Comparison of ENCODE assay signal across 8 cellular contexts in the genomic region with DNA sequence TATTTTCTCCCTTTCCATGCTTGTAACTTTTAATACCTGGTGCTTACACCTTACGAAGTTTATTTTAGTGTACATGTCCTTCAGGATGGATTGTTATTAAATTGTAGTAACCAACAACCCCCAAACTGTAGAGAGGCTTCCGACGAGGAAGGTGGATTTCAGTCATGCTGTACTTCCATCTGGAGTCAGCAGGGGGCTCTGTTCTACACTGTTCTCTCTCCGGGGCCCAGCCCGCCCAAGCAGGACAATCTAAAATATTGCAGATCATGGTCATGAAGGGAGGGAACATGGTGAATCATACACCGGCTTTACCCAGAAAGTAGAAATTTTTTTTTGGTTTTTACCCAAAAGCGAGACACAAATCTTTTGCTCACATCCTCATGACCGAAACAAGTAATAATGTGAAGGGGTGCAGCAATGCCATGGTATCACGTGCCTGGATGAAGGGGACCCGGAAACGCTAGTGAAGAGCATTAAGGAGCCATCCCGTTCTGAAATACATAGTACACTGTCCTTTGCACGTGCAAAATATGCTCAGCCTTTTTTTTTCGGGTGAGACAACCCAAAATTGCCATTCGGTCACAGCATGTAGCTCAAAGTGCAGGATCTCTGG.
DNase-seq lines count a peak whose midpoint lies in the region; ATAC-seq, FAIRE-seq and TF ChIP-seq lines count a peak whose summit lies in the region.

No MANE protein-coding gene starts in this region.

- CTCF ChIA-PET in HepG2 (lab: Yijun Ruan, JAX; ENCODE audit: low intra/inter-chr PET ratio, low total read pairs), result interaction anchor here (2.3 kb wide), 1 partner anchor 886 kb away, joined by 33 read pairs; no protein-coding TSS in a partner anchor

- H4K20me1 ChIP-seq in HepG2 (ENCODE audit: insufficient read depth, low read length), result no peaks in the 10 kb centered on the region

- no peak overlapping the region for H3K4me2 ChIP-seq in HepG2 (ENCODE audit: low read depth, low read length)

- no peaks in the 10 kb centered on the region for H3K27me3 ChIP-seq in HepG2 (ENCODE audit: control insufficient read depth in 1 of 2, insufficient read depth in 2 of 2, low read length in 2 of 2)

- BruUV-seq in HepG2 (replicated peaks; lab: Mats Ljungman, UMichigan), result no TSS peak

- no peaks in the 10 kb centered on the region for H3K9me3 ChIP-seq in HepG2 (ENCODE audit: low read length)

- peak; percentile 80 for FAIRE-seq in HepG2 (lab: Jason Lieb, UNC)

- no peak overlapping the region for H3K27ac ChIP-seq in coronary artery
- no peak overlapping the region for H3K27ac ChIP-seq in HepG2 (ENCODE audit: extremely low read length, insufficient read depth, low read length)

- H3K36me3 ChIP-seq in HepG2 (replicated peaks in 1 of 2; ENCODE audit: control insufficient read depth in 1 of 2, insufficient read depth in 2 of 2, low read length in 2 of 2), result no peaks in the 10 kb centered on the region

- H2AFZ ChIP-seq in HepG2 (ENCODE audit: low read length), result no peak overlapping the region

- intact Hi-C loops in HepG2 (cut with micrococcal nuclease; ENCODE audit: unreplicated experiment), result loop anchor here (1.0 to 5.0 kb wide), 3 partner anchors 886 to 1282 kb away; no protein-coding TSS in a partner anchor

- TF ChIP-seq EP300 in HepG2 (IDR thresholded peaks at IDR 0.05; ENCODE audit: low read depth in 2 of 2, low read length in 2 of 2) (no peak), HepG2 (CRISPR knock-in tag; IDR thresholded peaks at IDR 0.05; ENCODE audit: borderline replicate concordance) (no peak)

- TF ChIP-seq CTCF in NB4 (IDR thresholded peaks at IDR 0.05; ENCODE audit: low read depth, low read length) (peak; percentile 85), coronary artery (IDR thresholded peaks at IDR 0.05) (peak; percentile 67), HepG2 (CRISPR knock-in tag; IDR thresholded peaks at IDR 0.05) (peak; percentile 84)

- ATAC-seq in HG02588 (IDR thresholded peaks at IDR 0.05; ENCODE audit: unreplicated experiment), result peak; percentile 85
- peak; percentile 94 for ATAC-seq in HepG2

- DNase-seq in NCI-H1105 (lab: John Stamatoyannopoulos, UW) (peak; percentile 3), NCI-H1105 treated with DMSO at 0.1 percent for 48 hours (lab: John Stamatoyannopoulos, UW) (no peak), NB4 (ENCODE audit: low read depth) (peak; percentile 60), coronary artery (ENCODE audit: low spot score) (no peak), HepG2 (ENCODE audit: low spot score) (peak; percentile 39)
- DNase-seq in activated CD4-positive, alpha-beta T cell treated with anti-CD3 and anti-CD28 coated beads for 24 hours (ENCODE audit: low read depth in 2 of 2), result peak; percentile 38 to 43
- peak; percentile 16 to 39 (median 18) for DNase-seq in stimulated activated CD4-positive, alpha-beta T cell treated with anti-CD3 and anti-CD28 coated beads, TNF-alpha, amount 100 ng/mL, for 1 hour (ENCODE audit: low read depth in 3 of 3, low spot score in 1 of 3)

- H3K4me1 ChIP-seq in HepG2 (ENCODE audit: insufficient read depth, low read length), result no peaks in the 10 kb centered on the region

- POLR2A ChIA-PET in HepG2 (lab: Yijun Ruan, JAX), result no interaction called here

- no peak for TF ChIP-seq POLR2A in NB4 (IDR thresholded peaks at IDR 0.05; ENCODE audit: extremely low read depth, insufficient read length)
- TF ChIP-seq POLR2A in HepG2 (IDR thresholded peaks at IDR 0.05; ENCODE audit: insufficient read depth in 1 of 2, low read depth in 2 of 2, low read length in 2 of 2), result no peak

- TF ChIP-seq RAD21 in HepG2 (CRISPR knock-in tag; IDR thresholded peaks at IDR 0.05), result peak; percentile 46; the same call in 1 of the 2 replicates

- no peaks in the 10 kb centered on the region for H3K79me2 ChIP-seq in HepG2 (ENCODE audit: insufficient read depth, low read length)

- WGBS in HepG2 (ENCODE audit: low lambda C conversion rate), result 26% methylated on average over 15 of the region's 15 CpGs

- H3K4me3 ChIP-seq in NB4 (ENCODE audit: low read depth, low read length) (no peak overlapping the region), coronary artery (no peak overlapping the region), HepG2 (replicated peaks in 1 of 3; ENCODE audit: insufficient read depth in 1 of 3, low read depth in 2 of 3, low read length in 3 of 3) (no peak overlapping the region)

- H3K9ac ChIP-seq in HepG2 (ENCODE audit: insufficient read depth, low read depth, low read length), result no peak overlapping the region

- in situ Hi-C loops in HepG2 (cut with HindIII; ENCODE audit: extremely low pct_ligation_motif_present, low pct_unique_long_range_greater_than_20kb), result loop anchor here (5.0 to 10.0 kb wide), 2 partner anchors 885 to 1277 kb away; a partner anchor contains a TSS

TF ChIP-seq in HepG2, 621 proteins besides CTCF, POLR2A, EP300 and RAD21 (continues in another document):
- TF ChIP-seq, protein P1, sequence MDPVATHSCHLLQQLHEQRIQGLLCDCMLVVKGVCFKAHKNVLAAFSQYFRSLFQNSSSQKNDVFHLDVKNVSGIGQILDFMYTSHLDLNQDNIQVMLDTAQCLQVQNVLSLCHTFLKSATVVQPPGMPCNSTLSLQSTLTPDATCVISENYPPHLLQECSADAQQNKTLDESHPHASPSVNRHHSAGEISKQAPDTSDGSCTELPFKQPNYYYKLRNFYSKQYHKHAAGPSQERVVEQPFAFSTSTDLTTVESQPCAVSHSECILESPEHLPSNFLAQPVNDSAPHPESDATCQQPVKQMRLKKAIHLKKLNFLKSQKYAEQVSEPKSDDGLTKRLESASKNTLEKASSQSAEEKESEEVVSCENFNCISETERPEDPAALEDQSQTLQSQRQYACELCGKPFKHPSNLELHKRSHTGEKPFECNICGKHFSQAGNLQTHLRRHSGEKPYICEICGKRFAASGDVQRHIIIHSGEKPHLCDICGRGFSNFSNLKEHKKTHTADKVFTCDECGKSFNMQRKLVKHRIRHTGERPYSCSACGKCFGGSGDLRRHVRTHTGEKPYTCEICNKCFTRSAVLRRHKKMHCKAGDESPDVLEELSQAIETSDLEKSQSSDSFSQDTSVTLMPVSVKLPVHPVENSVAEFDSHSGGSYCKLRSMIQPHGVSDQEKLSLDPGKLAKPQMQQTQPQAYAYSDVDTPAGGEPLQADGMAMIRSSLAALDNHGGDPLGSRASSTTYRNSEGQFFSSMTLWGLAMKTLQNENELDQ (CRISPR knock-in tag; IDR thresholded peaks at IDR 0.05; ENCODE audit: borderline replicate concordance), result no peak
- TF ChIP-seq ZNF232 (CRISPR knock-in tag; IDR thresholded peaks at IDR 0.05; ENCODE audit: borderline replicate concordance) (no peak), RARG (CRISPR knock-in tag; IDR thresholded peaks at IDR 0.05; ENCODE audit: low read depth) (no peak), DNMT3B (CRISPR knock-in tag; conservative IDR thresholded peaks at IDR 0.05) (no peak), GTF2F1 (IDR thresholded peaks at IDR 0.05; ENCODE audit: low read length) (0 out of 2 replicates have a peak, but pooled peaks have one; percentile 19), NFATC3 (CRISPR knock-in tag; IDR thresholded peaks at IDR 0.05) (no peak), KDM4B (CRISPR knock-in tag; IDR thresholded peaks at IDR 0.05) (no peak), PHF20 (CRISPR knock-in tag; IDR thresholded peaks at IDR 0.05) (no peak), STAG1 (CRISPR knock-in tag; IDR thresholded peaks at IDR 0.05) (peak; percentile 77), IRX3 (CRISPR knock-in tag; IDR thresholded peaks at IDR 0.05; ENCODE audit: borderline replicate concordance, low read depth) (no peak), SMC3 (IDR thresholded peaks at IDR 0.05; ENCODE audit: low read length) (peak; percentile 85)
- TF ChIP-seq, protein P2, sequence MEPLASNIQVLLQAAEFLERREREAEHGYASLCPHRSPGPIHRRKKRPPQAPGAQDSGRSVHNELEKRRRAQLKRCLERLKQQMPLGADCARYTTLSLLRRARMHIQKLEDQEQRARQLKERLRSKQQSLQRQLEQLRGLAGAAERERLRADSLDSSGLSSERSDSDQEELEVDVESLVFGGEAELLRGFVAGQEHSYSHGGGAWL (CRISPR knock-in tag; IDR thresholded peaks at IDR 0.05), result no peak
- TF ChIP-seq, protein P3, sequence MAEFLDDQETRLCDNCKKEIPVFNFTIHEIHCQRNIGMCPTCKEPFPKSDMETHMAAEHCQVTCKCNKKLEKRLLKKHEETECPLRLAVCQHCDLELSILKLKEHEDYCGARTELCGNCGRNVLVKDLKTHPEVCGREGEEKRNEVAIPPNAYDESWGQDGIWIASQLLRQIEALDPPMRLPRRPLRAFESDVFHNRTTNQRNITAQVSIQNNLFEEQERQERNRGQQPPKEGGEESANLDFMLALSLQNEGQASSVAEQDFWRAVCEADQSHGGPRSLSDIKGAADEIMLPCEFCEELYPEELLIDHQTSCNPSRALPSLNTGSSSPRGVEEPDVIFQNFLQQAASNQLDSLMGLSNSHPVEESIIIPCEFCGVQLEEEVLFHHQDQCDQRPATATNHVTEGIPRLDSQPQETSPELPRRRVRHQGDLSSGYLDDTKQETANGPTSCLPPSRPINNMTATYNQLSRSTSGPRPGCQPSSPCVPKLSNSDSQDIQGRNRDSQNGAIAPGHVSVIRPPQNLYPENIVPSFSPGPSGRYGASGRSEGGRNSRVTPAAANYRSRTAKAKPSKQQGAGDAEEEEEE (CRISPR knock-in tag; IDR thresholded peaks at IDR 0.05; ENCODE audit: borderline replicate concordance), result no peak
- TF ChIP-seq, protein P4, sequence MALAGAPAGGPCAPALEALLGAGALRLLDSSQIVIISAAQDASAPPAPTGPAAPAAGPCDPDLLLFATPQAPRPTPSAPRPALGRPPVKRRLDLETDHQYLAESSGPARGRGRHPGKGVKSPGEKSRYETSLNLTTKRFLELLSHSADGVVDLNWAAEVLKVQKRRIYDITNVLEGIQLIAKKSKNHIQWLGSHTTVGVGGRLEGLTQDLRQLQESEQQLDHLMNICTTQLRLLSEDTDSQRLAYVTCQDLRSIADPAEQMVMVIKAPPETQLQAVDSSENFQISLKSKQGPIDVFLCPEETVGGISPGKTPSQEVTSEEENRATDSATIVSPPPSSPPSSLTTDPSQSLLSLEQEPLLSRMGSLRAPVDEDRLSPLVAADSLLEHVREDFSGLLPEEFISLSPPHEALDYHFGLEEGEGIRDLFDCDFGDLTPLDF (CRISPR knock-in tag; IDR thresholded peaks at IDR 0.05), result no peak
- TF ChIP-seq, protein P5, sequence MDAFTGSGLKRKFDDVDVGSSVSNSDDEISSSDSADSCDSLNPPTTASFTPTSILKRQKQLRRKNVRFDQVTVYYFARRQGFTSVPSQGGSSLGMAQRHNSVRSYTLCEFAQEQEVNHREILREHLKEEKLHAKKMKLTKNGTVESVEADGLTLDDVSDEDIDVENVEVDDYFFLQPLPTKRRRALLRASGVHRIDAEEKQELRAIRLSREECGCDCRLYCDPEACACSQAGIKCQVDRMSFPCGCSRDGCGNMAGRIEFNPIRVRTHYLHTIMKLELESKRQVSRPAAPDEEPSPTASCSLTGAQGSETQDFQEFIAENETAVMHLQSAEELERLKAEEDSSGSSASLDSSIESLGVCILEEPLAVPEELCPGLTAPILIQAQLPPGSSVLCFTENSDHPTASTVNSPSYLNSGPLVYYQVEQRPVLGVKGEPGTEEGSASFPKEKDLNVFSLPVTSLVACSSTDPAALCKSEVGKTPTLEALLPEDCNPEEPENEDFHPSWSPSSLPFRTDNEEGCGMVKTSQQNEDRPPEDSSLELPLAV (CRISPR knock-in tag; conservative IDR thresholded peaks at IDR 0.05; ENCODE audit: low read depth), result no peak

Comparison
In these comparisons a context has a peak if more than half of its experiments do, and no peak if none do; other contexts are left out.
1. DNase-seq: peak in NCI-H1105 (single experiment), NB4 (single experiment), activated CD4-positive, alpha-beta T cell treated with anti-CD3 and anti-CD28 coated beads for 24 hours (2 of 2), HepG2 (single experiment) and stimulated activated CD4-positive, alpha-beta T cell treated with anti-CD3 and anti-CD28 coated beads, TNF-alpha, amount 100 ng/mL, for 1 hour (3 of 3); none in NCI-H1105 treated with DMSO at 0.1 percent for 48 hours (single experiment) and coronary artery (single experiment).
2. Peak in every context shown above with its lines, with median percentiles within 50 percentile points of each other: CTCF ChIP-seq.